Comparison of ENCODE assay signal across 11 cellular contexts in genomic region chr5:81268797-81269196, GRCh38. TPM values are rescaled to one million over a fixed set of nuclear protein-coding genes. Genes with fewer than 3 reads are reported as not detected.
A peak's percentile ranks its signal among the peaks of the same experiment; 100 is the strongest.
DNase-seq lines count a peak whose midpoint lies in the region; TF ChIP-seq lines count a peak whose summit lies in the region.
"Had no signal": no experiment of that assay in that cellular context is flagged by ENCODE, and none has a peak within 500 bp of the region (broad histone marks: within the 10 kb centered on the region; RNA-seq: fewer than 3 reads in every experiment).

No MANE protein-coding gene starts in this region.

- no peaks in the 10 kb centered on the region for H3K27me3 Mint-ChIP-seq in osteocyte (ENCODE audit: unreplicated experiment)
- H3K27me3 Mint-ChIP-seq: activated naive CD4-positive, alpha-beta T cell treated with anti-CD3 and anti-CD28 coated beads, Interleukin-2, amount 50 U/mL, for 24 hours had no signal

- in situ Hi-C loops in Caki2 (cut with HindIII; ENCODE audit: low pct_unique_long_range_greater_than_20kb, low sequenced_read_pairs): no loop called here

- H3K4me3 Mint-ChIP-seq in osteocyte (ENCODE audit: unreplicated experiment): no peak overlapping the region
- H3K4me3 Mint-ChIP-seq: activated naive CD4-positive, alpha-beta T cell treated with anti-CD3 and anti-CD28 coated beads, Interleukin-2, amount 50 U/mL, for 24 hours; natural killer cell had no signal

- TF ChIP-seq CTCF in osteocyte (IDR thresholded peaks at IDR 0.05): no peak

- H3K27ac Mint-ChIP-seq in osteocyte (ENCODE audit: unreplicated experiment): peak overlapping the region; percentile 96
- H3K27ac Mint-ChIP-seq: activated naive CD4-positive, alpha-beta T cell treated with anti-CD3 and anti-CD28 coated beads, Interleukin-2, amount 50 U/mL, for 24 hours; natural killer cell had no signal

- peaks cover 20% of the 10 kb centered on the region for H3K36me3 Mint-ChIP-seq in osteocyte (ENCODE audit: unreplicated experiment)

- DNase-seq in Caki2 (ENCODE audit: low read depth) (peak; percentile 30), MV-4-11 (lab: John Stamatoyannopoulos, UW) (peak; percentile 34), dedifferentiated amniotic fluid mesenchymal stem cell (ENCODE audit: extremely low spot score) (peak; percentile 85), osteocyte (ENCODE audit: extremely low spot score, unreplicated experiment) (no peak), SKM-1 treated with dmso at 0.1 percent for 144 hours (lab: John Stamatoyannopoulos, UW; ENCODE audit: unreplicated experiment) (no peak), NCI-H2029 (lab: John Stamatoyannopoulos, UW) (no peak), NCI-H748 (lab: John Stamatoyannopoulos, UW; ENCODE audit: unreplicated experiment) (no peak), NCI-H345 (lab: John Stamatoyannopoulos, UW) (no peak)
- DNase-seq: natural killer cell had no signal

- peaks cover 23% of the 10 kb centered on the region for H3K9me3 Mint-ChIP-seq in osteocyte (ENCODE audit: unreplicated experiment)

- H3K4me1 Mint-ChIP-seq in osteocyte (ENCODE audit: unreplicated experiment): peaks cover 33% of the 10 kb centered on the region

RNA-seq across cellular contexts. Expression of gene ZCCHC9, which starts 32.6 kb away (rescaled TPM):
- total RNA-seq in Caki2 (2014; rRNA removed; shearing (Covaris generic); ENCODE audit: low replicate concordance): 28.5 and 36.5 TPM in 2 replicates
- total RNA-seq in osteocyte: 17.3 and 20.9 TPM in 2 replicates

RNA-seq across cellular contexts. Expression of gene CKMT2, which starts 35.7 kb away (rescaled TPM):
- total RNA-seq in Caki2 (2014; rRNA removed; shearing (Covaris generic); ENCODE audit: low replicate concordance): not detected in 2 replicates
- total RNA-seq in osteocyte: not detected in 2 replicates
- total RNA-seq: glomerular endothelial cell, natural killer cell had no signal

Comparison
In these comparisons a context has a peak if more than half of its experiments do, and no peak if none do; other contexts are left out.
1. DNase-seq: peak in Caki2 (single experiment), MV-4-11 (single experiment) and dedifferentiated amniotic fluid mesenchymal stem cell (single experiment); none in osteocyte (single experiment), SKM-1 treated with dmso at 0.1 percent for 144 hours (single experiment), NCI-H2029 (single experiment), NCI-H748 (single experiment) and NCI-H345 (single experiment).